Comparison of ENCODE assay signal across 8 cellular contexts in genomic region chr17:17680477-17681186, GRCh38. TPM values are rescaled to one million over a fixed set of nuclear protein-coding genes. Genes with fewer than 3 reads are reported as not detected.
DNase-seq lines count a peak whose midpoint lies in the region; ATAC-seq, FAIRE-seq and TF ChIP-seq lines count a peak whose summit lies in the region.

No MANE protein-coding gene starts in this region.

- H3K9me3 ChIP-seq in SK-N-MC (ENCODE audit: low read depth, low read length) (no peaks in the 10 kb centered on the region), fibroblast of lung (ENCODE audit: control insufficient read depth, insufficient read depth, low read depth, low read length) (no peaks in the 10 kb centered on the region), gastrocnemius medialis (no peaks in the 10 kb centered on the region), aorta (ENCODE audit: control insufficient read depth, low read length) (no peaks in the 10 kb centered on the region)

- peak overlapping the region; percentile 26; the same call in 2 of the 3 replicates for H3K4me3 Mint-ChIP-seq in GM23338

- H3K79me2 ChIP-seq in GM23338 (replicated peaks; ENCODE audit: insufficient read depth) (no peaks in the 10 kb centered on the region), fibroblast of lung (ENCODE audit: control insufficient read depth, insufficient read depth, low read length) (peaks cover 38% of the 10 kb centered on the region)

- peaks cover 8% of the 10 kb centered on the region; the same call in 1 of the 2 replicates for H4K20me1 ChIP-seq in GM23338 (replicated peaks; ENCODE audit: insufficient read depth)
- no peaks in the 10 kb centered on the region for H4K20me1 ChIP-seq in fibroblast of lung (ENCODE audit: control insufficient read depth, extremely low read depth, insufficient read depth, low read length)

- DNase-seq in GM23338 (ENCODE audit: low spot score), result no peak
- no peak for DNase-seq in SK-N-MC (ENCODE audit: low read depth, low spot score)
- no peak for DNase-seq in fibroblast of lung (ENCODE audit: low read depth in 2 of 2)
- no peak for DNase-seq in gastrocnemius medialis
- DNase-seq in GM12892 (ENCODE audit: insufficient read length), result no peak
- no peak for DNase-seq in pons (ENCODE audit: low spot score)
- DNase-seq in SKM-1 treated with dmso at 0.1 percent for 144 hours (lab: John Stamatoyannopoulos, UW; ENCODE audit: unreplicated experiment), result no peak
- no peak for DNase-seq in aorta

- no peak for TF ChIP-seq POLR2A in gastrocnemius medialis (IDR thresholded peaks at IDR 0.05)
- TF ChIP-seq POLR2A in GM12892 (IDR thresholded peaks at IDR 0.05; ENCODE audit: low read depth, low read length), result no peak

- H3K36me3 ChIP-seq in GM23338 (ENCODE audit: insufficient read depth), result no peaks in the 10 kb centered on the region
- H3K36me3 ChIP-seq in SK-N-MC (ENCODE audit: insufficient read depth, low read length), result no peaks in the 10 kb centered on the region
- peaks cover 4% of the 10 kb centered on the region for H3K36me3 ChIP-seq in fibroblast of lung (ENCODE audit: control insufficient read depth, insufficient read depth, low read length)
- H3K36me3 ChIP-seq in gastrocnemius medialis, result no peaks in the 10 kb centered on the region
- no peaks in the 10 kb centered on the region for H3K36me3 ChIP-seq in aorta (ENCODE audit: control insufficient read depth in 1 of 2, insufficient read depth in 2 of 2, low read length in 1 of 2)

- peaks cover 6% of the 10 kb centered on the region; the same call in 1 of the 2 replicates for H3F3A ChIP-seq in GM23338 (replicated peaks; ENCODE audit: low read depth)

- H3K4me2 ChIP-seq in GM23338, result peak overlapping the region; percentile 66
- peak overlapping the region; percentile 65 for H3K4me2 ChIP-seq in fibroblast of lung (ENCODE audit: extremely low read depth, insufficient read depth, low read length)

- FAIRE-seq in GM12892 (lab: Jason Lieb, UNC), result no peak

- H3K36me3 Mint-ChIP-seq in GM23338 (ENCODE audit: low read depth), result no peaks in the 10 kb centered on the region

- H3K4me1 Mint-ChIP-seq in GM23338, result peaks cover 37% of the 10 kb centered on the region

- H3K27me3 ChIP-seq in GM23338 (ENCODE audit: insufficient read depth), result peaks cover 98% of the 10 kb centered on the region
- H3K27me3 ChIP-seq in fibroblast of lung (ENCODE audit: control insufficient read depth, insufficient read depth, low read length), result peaks cover 2% of the 10 kb centered on the region
- H3K27me3 ChIP-seq in gastrocnemius medialis, result no peaks in the 10 kb centered on the region
- H3K27me3 ChIP-seq in aorta (ENCODE audit: control insufficient read depth in 1 of 2, insufficient read depth in 2 of 2, low read length in 1 of 2), result no peaks in the 10 kb centered on the region

- H2AFZ ChIP-seq in GM23338 (no peak overlapping the region), fibroblast of lung (ENCODE audit: low read length) (no peak overlapping the region)

- H3K9ac ChIP-seq in SK-N-MC (ENCODE audit: insufficient read length), result no peak overlapping the region
- no peak overlapping the region for H3K9ac ChIP-seq in fibroblast of lung (ENCODE audit: insufficient read depth, low read length)

- no peak overlapping the region for H3K27ac Mint-ChIP-seq in GM23338

- H3K27me3 Mint-ChIP-seq in GM23338 (ENCODE audit: insufficient read depth, low read depth, poor library complexity), result peaks cover 71% of the 10 kb centered on the region

- no peak overlapping the region for H3K27ac ChIP-seq in GM23338 (ENCODE audit: low read depth)
- H3K27ac ChIP-seq in SK-N-MC, result no peak overlapping the region
- H3K27ac ChIP-seq in fibroblast of lung (ENCODE audit: insufficient read depth, low read length), result no peak overlapping the region
- peak overlapping the region; percentile 51 to 87 (median 80) for H3K27ac ChIP-seq in gastrocnemius medialis
- H3K27ac ChIP-seq in aorta (ENCODE audit: low read depth in 1 of 2, low read length in 2 of 2), result no peak overlapping the region

- intact Hi-C loops in gastrocnemius medialis (cut with DNase I; ENCODE audit: low total_unique reads) (loop anchor here (1.0 to 2.0 kb wide), 4 partner anchors 102 to 352 kb away; no protein-coding TSS in a partner anchor), aorta (cut with DNase I) (loop anchor here (1.0 to 10.0 kb wide), 8 partner anchors 42 to 353 kb away; no protein-coding TSS in a partner anchor)

- no peaks in the 10 kb centered on the region for H3K9me3 Mint-ChIP-seq in GM23338

- 51% methylated on average over 12 of the region's 12 CpGs for WGBS in aorta, 2 donors

- in situ Hi-C loops in gastrocnemius medialis (cut with MboI; ENCODE audit: low sequenced_read_pairs in 4 of 4), result loop anchor here (25.0 kb wide), 2 partner anchors 107 to 182 kb away; no protein-coding TSS in a partner anchor

- ATAC-seq in GM23338 (no peak), gastrocnemius medialis (peak in 1 of 2 donors; percentile 1), aorta (ENCODE audit: low FRiP score) (no peak)

- H3K4me3 ChIP-seq in GM23338, result no peak overlapping the region
- peak overlapping the region; percentile 39 for H3K4me3 ChIP-seq in SK-N-MC
- H3K4me3 ChIP-seq in fibroblast of lung (replicated peaks in 1 of 4; ENCODE audit: control extremely low read depth in 1 of 4, insufficient read depth in 1 of 4, low read depth in 3 of 4, low read length in 4 of 4), result peak overlapping the region in 3 of 4 experiments; percentile 16 to 29 (median 23)
- H3K4me3 ChIP-seq in gastrocnemius medialis, result peak overlapping the region in 3 of 4 donors; percentile 5 to 85 (median 85)
- H3K4me3 ChIP-seq in aorta (ENCODE audit: low read length in 2 of 2), result no peak overlapping the region

- no peaks in the 10 kb centered on the region for H3K9me2 ChIP-seq in GM23338 (ENCODE audit: insufficient read depth)

- TF ChIP-seq CTCF in GM23338 (conservative IDR thresholded peaks at IDR 0.05; ENCODE audit: low read depth in 2 of 2) (no peak; a peak in 1 of 4 replicates), fibroblast of lung (conservative IDR thresholded peaks at IDR 0.05 in 1 of 2, IDR thresholded peaks at IDR 0.05 in 1 of 2; ENCODE audit: low read depth in 1 of 2, low read length in 2 of 2) (no peak), gastrocnemius medialis (IDR thresholded peaks at IDR 0.05 in 4 of 5, conservative IDR thresholded peaks at IDR 0.05 in 1 of 5) (no peak)

- peaks cover 29% of the 10 kb centered on the region for H3K4me1 ChIP-seq in GM23338 (ENCODE audit: insufficient read depth)
- peaks cover 10% of the 10 kb centered on the region for H3K4me1 ChIP-seq in fibroblast of lung (ENCODE audit: control insufficient read depth, extremely low read depth, insufficient read depth, low read length)
- H3K4me1 ChIP-seq in gastrocnemius medialis, result peaks cover 15 to 23% of the 10 kb centered on the region in 2 donors
- no peaks in the 10 kb centered on the region for H3K4me1 ChIP-seq in aorta (ENCODE audit: control insufficient read depth in 1 of 2, insufficient read depth in 2 of 2, low read length in 2 of 2)

TF ChIP-seq in GM23338, 12 proteins besides CTCF, POLR2A, EP300 and RAD21 (continues in another document):
- TF ChIP-seq NANOG (IDR thresholded peaks at IDR 0.05; ENCODE audit: borderline replicate concordance) (no peak), ETS1 (IDR thresholded peaks at IDR 0.05) (no peak), EZH2 (IDR thresholded peaks at IDR 0.05; ENCODE audit: low read depth, unreplicated experiment) (no peak), POLR2AphosphoS5 (IDR thresholded peaks at IDR 0.05; ENCODE audit: low read depth) (no peak), STAT1 (IDR thresholded peaks at IDR 0.05; ENCODE audit: unreplicated experiment) (no peak), CREB1 (CRISPR knock-in tag; IDR thresholded peaks at IDR 0.05; ENCODE audit: low read depth) (no peak), REST (IDR thresholded peaks at IDR 0.05; ENCODE audit: unreplicated experiment) (no peak), JUNB (IDR thresholded peaks at IDR 0.05; ENCODE audit: unreplicated experiment) (no peak)

RNA-seq across cellular contexts. Expression of gene RAI1, which starts 0.6 kb away (rescaled TPM):
- 0.87 and 2.1 TPM in 2 replicates for total RNA-seq in GM23338 (2014; rRNA removed; shearing (Covaris generic))
- polyA plus RNA-seq in GM23338 (2016; fragmentation: Nextera tagmentation; extraction: Ambion mirVana) (0.75 and 0.89 TPM in 2 replicates), fibroblast of lung (2.1 TPM in 2 replicates), aorta (1 to 10 TPM; 2.0 to 7.0 TPM)
- total RNA-seq in fibroblast of lung (4.1 and 6.6 TPM in 2 replicates), gastrocnemius medialis (1 to 10 TPM; 2.1 to 6.7 (median 4.3) TPM), aorta (10 to 100 TPM; 23.9 to 35.8 TPM)
- polyA plus RNA-seq in fibroblast of lung (2012), result 10.3 and 10.4 TPM in 2 replicates
- polyA minus RNA-seq in fibroblast of lung (ENCODE audit: low replicate concordance), result 9.3 and 9.7 TPM in 2 replicates
- 5.7 TPM for polyA plus RNA-seq in GM12892 (2012; ENCODE audit: missing spikeins)

Comparison
In these comparisons a context has a peak if more than half of its experiments do, and no peak if none do; other contexts are left out.
1. H3K27ac ChIP-seq: peak in gastrocnemius medialis (4 of 4); none in GM23338 (single experiment), SK-N-MC (single experiment), fibroblast of lung (single experiment) and aorta (0 of 2).
2. H3K4me3 ChIP-seq: peak in SK-N-MC (single experiment), fibroblast of lung (3 of 4) and gastrocnemius medialis (3 of 4); none in GM23338 (single experiment) and aorta (0 of 2).